ENCODE assay signal across 8 cellular contexts in genomic region chr2:172554352-172555271, GRCh38. TPM values are rescaled to one million over a fixed set of nuclear protein-coding genes. Genes with fewer than 3 reads are reported as not detected.
DNase-seq lines count a peak whose midpoint lies in the region; ATAC-seq and TF ChIP-seq lines count a peak whose summit lies in the region.

No MANE protein-coding gene starts in this region.

- peaks cover 48% of the 10 kb centered on the region for H3K4me1 ChIP-seq in iPS-20b (ENCODE audit: insufficient read depth, low read length)
- peaks cover 34% of the 10 kb centered on the region for H3K4me1 ChIP-seq in suprapubic skin

- POLR2A ChIA-PET in activated CD8-positive, alpha-beta T cell treated with anti-CD3 and anti-CD28 coated beads, Interleukin-2, amount 10 ng/mL, durations not matched to agents 7 days and 5 days (lab: Charles Lee), result interaction anchor here (0.6 to 2.0 kb wide), 6 partner anchors 20 to 135 kb away, joined by 3 to 13 read pairs (median 3); no protein-coding TSS in a partner anchor

- CTCF ChIA-PET in activated CD8-positive, alpha-beta T cell treated with anti-CD3 and anti-CD28 coated beads, Interleukin-2, amount 10 ng/mL, durations not matched to agents 7 days and 5 days (lab: Charles Lee), result no interaction called here

- peak; percentile 64 for DNase-seq in activated CD4-positive, alpha-beta T cell treated with anti-CD3 and anti-CD28 coated beads, Interleukin-2, amount 10 ng/mL, durations not matched to agents 24 days and 14 days
- DNase-seq in activated CD4-positive, alpha-beta T cell treated with anti-CD3 and anti-CD28 coated beads, Interleukin-2, amount 50 U/mL, for 4 hours, result no peak
- DNase-seq in activated CD8-positive, alpha-beta T cell treated with anti-CD3 and anti-CD28 coated beads, Interleukin-2, amount 10 ng/mL, durations not matched to agents 7 days and 5 days, result peak; percentile 26
- DNase-seq in suprapubic skin (ENCODE audit: low spot score in 2 of 2), result no peak
- no peak for DNase-seq in 8988T
- no peak for DNase-seq in GOT3 (lab: John Stamatoyannopoulos, UW)

- H3K27ac ChIP-seq in iPS-20b (ENCODE audit: low read length) (no peak overlapping the region), suprapubic skin (no peak overlapping the region)

- H3K27me3 ChIP-seq in iPS-20b (ENCODE audit: insufficient read depth, low read length) (peaks cover 6% of the 10 kb centered on the region; the same call in 1 of the 2 replicates), suprapubic skin (no peaks in the 10 kb centered on the region)

- no peak for TF ChIP-seq POLR2A in suprapubic skin (IDR thresholded peaks at IDR 0.05)

- H3K4me3 Mint-ChIP-seq in activated CD4-positive, alpha-beta T cell treated with anti-CD3 and anti-CD28 coated beads, Interleukin-2, amount 10 ng/mL, durations not matched to agents 24 days and 14 days, result peak overlapping the region; percentile 91
- peak overlapping the region; percentile 84 for H3K4me3 Mint-ChIP-seq in activated CD8-positive, alpha-beta T cell treated with anti-CD3 and anti-CD28 coated beads, Interleukin-2, amount 10 ng/mL, durations not matched to agents 7 days and 5 days

- H3K36me3 ChIP-seq in iPS-20b (ENCODE audit: insufficient read depth, low read depth, low read length) (no peaks in the 10 kb centered on the region), suprapubic skin (no peaks in the 10 kb centered on the region)

- intact Hi-C loops in activated CD4-positive, alpha-beta T cell treated with anti-CD3 and anti-CD28 coated beads, Interleukin-2, amount 10 ng/mL, durations not matched to agents 24 days and 14 days (cut with micrococcal nuclease), result loop anchor here (1.0 to 10.0 kb wide), 8 partner anchors 557 to 1840 kb away; partner anchors contain the start of genes CDCA7, DCAF17, DYNC1I2 and HAT1

- 56% methylated on average over 18 of the region's 18 CpGs for WGBS in suprapubic skin

- no peak for TF ChIP-seq EP300 in suprapubic skin (IDR thresholded peaks at IDR 0.05)

- H3K36me3 Mint-ChIP-seq in activated CD4-positive, alpha-beta T cell treated with anti-CD3 and anti-CD28 coated beads, Interleukin-2, amount 10 ng/mL, durations not matched to agents 24 days and 14 days (ENCODE audit: low read depth), result peaks cover 37% of the 10 kb centered on the region
- peaks cover 57% of the 10 kb centered on the region for H3K36me3 Mint-ChIP-seq in activated CD8-positive, alpha-beta T cell treated with anti-CD3 and anti-CD28 coated beads, Interleukin-2, amount 10 ng/mL, durations not matched to agents 7 days and 5 days (ENCODE audit: low read depth)

- no peaks in the 10 kb centered on the region for H3K9me3 Mint-ChIP-seq in activated CD4-positive, alpha-beta T cell treated with anti-CD3 and anti-CD28 coated beads, Interleukin-2, amount 10 ng/mL, durations not matched to agents 24 days and 14 days
- H3K9me3 Mint-ChIP-seq in activated CD8-positive, alpha-beta T cell treated with anti-CD3 and anti-CD28 coated beads, Interleukin-2, amount 10 ng/mL, durations not matched to agents 7 days and 5 days (ENCODE audit: insufficient read depth), result no peaks in the 10 kb centered on the region

- H3K9ac ChIP-seq in iPS-20b (ENCODE audit: low read depth, low read length), result peak overlapping the region; percentile 91

- peaks cover 63% of the 10 kb centered on the region for H3K4me1 Mint-ChIP-seq in activated CD4-positive, alpha-beta T cell treated with anti-CD3 and anti-CD28 coated beads, Interleukin-2, amount 10 ng/mL, durations not matched to agents 24 days and 14 days
- peaks cover 69% of the 10 kb centered on the region for H3K4me1 Mint-ChIP-seq in activated CD8-positive, alpha-beta T cell treated with anti-CD3 and anti-CD28 coated beads, Interleukin-2, amount 10 ng/mL, durations not matched to agents 7 days and 5 days (ENCODE audit: low read depth)

- H3K9me3 ChIP-seq in iPS-20b (ENCODE audit: insufficient read depth, low read depth, low read length) (no peaks in the 10 kb centered on the region), suprapubic skin (no peaks in the 10 kb centered on the region)

- peak overlapping the region; percentile 72 for H3K27ac Mint-ChIP-seq in activated CD4-positive, alpha-beta T cell treated with anti-CD3 and anti-CD28 coated beads, Interleukin-2, amount 10 ng/mL, durations not matched to agents 24 days and 14 days
- peak overlapping the region; percentile 33 for H3K27ac Mint-ChIP-seq in activated CD8-positive, alpha-beta T cell treated with anti-CD3 and anti-CD28 coated beads, Interleukin-2, amount 10 ng/mL, durations not matched to agents 7 days and 5 days

- TF ChIP-seq CTCF in suprapubic skin (IDR thresholded peaks at IDR 0.05), result no peak

- H3K27me3 Mint-ChIP-seq in activated CD4-positive, alpha-beta T cell treated with anti-CD3 and anti-CD28 coated beads, Interleukin-2, amount 10 ng/mL, durations not matched to agents 24 days and 14 days, result no peaks in the 10 kb centered on the region
- peaks cover 8% of the 10 kb centered on the region for H3K27me3 Mint-ChIP-seq in activated CD8-positive, alpha-beta T cell treated with anti-CD3 and anti-CD28 coated beads, Interleukin-2, amount 10 ng/mL, durations not matched to agents 7 days and 5 days (ENCODE audit: low read depth)

- no peak for ATAC-seq in activated CD8-positive, alpha-beta T cell treated with anti-CD3 and anti-CD28 coated beads, Interleukin-2, amount 10 ng/mL, durations not matched to agents 7 days and 5 days
- ATAC-seq in GM19397 (IDR thresholded peaks at IDR 0.05; ENCODE audit: unreplicated experiment), result no peak

- H3K4me3 ChIP-seq in iPS-20b (ENCODE audit: low read length) (peak overlapping the region; percentile 68), suprapubic skin (peak overlapping the region; percentile 72)

RNA-seq across cellular contexts. Expression of gene PDK1, which starts 1.3 kb away (rescaled TPM):
- total RNA-seq in activated CD4-positive, alpha-beta T cell treated with anti-CD3 and anti-CD28 coated beads, Interleukin-2, amount 10 ng/mL, durations not matched to agents 24 days and 14 days, result 42.6 and 46.9 TPM in 2 replicates
- total RNA-seq in activated CD8-positive, alpha-beta T cell treated with anti-CD3 and anti-CD28 coated beads, Interleukin-2, amount 10 ng/mL, durations not matched to agents 7 days and 5 days, result 10 to 100 TPM; 46.1 to 47.2 TPM
- total RNA-seq in suprapubic skin, result 100 to 1,000 TPM in 1 of 4 donors, 10 to 100 TPM in 3; 35.2 to 151 (median 66.5) TPM

Comparison
In these comparisons a context has a peak if more than half of its experiments do, and no peak if none do; other contexts are left out.
1. DNase-seq: peak in activated CD4-positive, alpha-beta T cell treated with anti-CD3 and anti-CD28 coated beads, Interleukin-2, amount 10 ng/mL, durations not matched to agents 24 days and 14 days (single experiment) and activated CD8-positive, alpha-beta T cell treated with anti-CD3 and anti-CD28 coated beads, Interleukin-2, amount 10 ng/mL, durations not matched to agents 7 days and 5 days (single experiment); none in activated CD4-positive, alpha-beta T cell treated with anti-CD3 and anti-CD28 coated beads, Interleukin-2, amount 50 U/mL, for 4 hours (0 of 2), suprapubic skin (0 of 2), 8988T (single experiment) and GOT3 (single experiment).